Comparison of ENCODE assay signal across 8 cellular contexts in genomic region chr10:13272164-13272571, GRCh38. TPM values are rescaled to one million over a fixed set of nuclear protein-coding genes. Genes with fewer than 3 reads are reported as not detected.
A peak's percentile ranks its signal among the peaks of the same experiment; 100 is the strongest.
DNase-seq lines count a peak whose midpoint lies in the region; ATAC-seq and TF ChIP-seq lines count a peak whose summit lies in the region.

No MANE protein-coding gene starts in this region.

- CTCF ChIA-PET in PC-9 (lab: Charles Lee), result no interaction called here

- TF ChIP-seq CTCF in sigmoid colon (IDR thresholded peaks at IDR 0.05), result no peak
- TF ChIP-seq CTCF in PC-9 (conservative IDR thresholded peaks at IDR 0.05), result no peak

- peak; percentile 25 for DNase-seq in NCI-H2196 treated with DMSO at 0.1 percent for 48 hours (lab: John Stamatoyannopoulos, UW; ENCODE audit: unreplicated experiment)
- DNase-seq in globus pallidus (ENCODE audit: low spot score), result peak; percentile 85
- DNase-seq in sigmoid colon, result peak; percentile 71
- DNase-seq in PC-9, result no peak
- DNase-seq in dermis blood vessel endothelial cell, result no peak
- DNase-seq in LoVo (ENCODE audit: low spot score), result no peak

- ATAC-seq in GM19372 (IDR thresholded peaks at IDR 0.05; ENCODE audit: low read depth, unreplicated experiment) (peak; percentile 27), HG02678 (IDR thresholded peaks at IDR 0.05; ENCODE audit: unreplicated experiment) (no peak)

- 77 to 83% methylated on average over 12 of the region's 12 CpGs for WGBS in sigmoid colon, 2 donors

- no peak overlapping the region for H2AFZ ChIP-seq in PC-9

- H3K27me3 ChIP-seq in sigmoid colon, result no peaks in the 10 kb centered on the region
- H3K27me3 ChIP-seq in PC-9 (ENCODE audit: insufficient read depth, low read depth), result no peaks in the 10 kb centered on the region

- H3K9me3 ChIP-seq in sigmoid colon (no peaks in the 10 kb centered on the region), PC-9 (ENCODE audit: insufficient read depth, low read depth) (no peaks in the 10 kb centered on the region)

- no peak for TF ChIP-seq POLR2A in sigmoid colon (IDR thresholded peaks at IDR 0.05)

- peak overlapping the region in 1 of 4 donors; percentile 25 for H3K27ac ChIP-seq in sigmoid colon
- H3K27ac ChIP-seq in PC-9, result no peak overlapping the region

- no peaks in the 10 kb centered on the region for H3F3A ChIP-seq in PC-9 (ENCODE audit: insufficient read depth, low read depth)

- POLR2A ChIA-PET in PC-9 (lab: Charles Lee; ENCODE audit: unreplicated experiment), result no interaction called here

- no peaks in the 10 kb centered on the region for H4K20me1 ChIP-seq in PC-9 (ENCODE audit: insufficient read depth)

- H3K36me3 ChIP-seq in sigmoid colon (no peaks in the 10 kb centered on the region), PC-9 (ENCODE audit: low read depth) (no peaks in the 10 kb centered on the region)

- intact Hi-C loops in sigmoid colon (cut with DNase I) (no loop called here), PC-9 (cut with micrococcal nuclease; ENCODE audit: unreplicated experiment) (no loop called here)

- no peak overlapping the region for H3K4me3 ChIP-seq in sigmoid colon
- H3K4me3 ChIP-seq in PC-9, result no peak overlapping the region

- H3K4me2 ChIP-seq in PC-9, result no peak overlapping the region

- BruUV-seq in PC-9 (replicated peaks; lab: Mats Ljungman, UMichigan), result no TSS peak

- H3K79me2 ChIP-seq in PC-9 (ENCODE audit: low read depth), result no peaks in the 10 kb centered on the region

- peaks cover 0 to 13% (median 4%) of the 10 kb centered on the region in 4 donors for H3K4me1 ChIP-seq in sigmoid colon
- no peaks in the 10 kb centered on the region for H3K4me1 ChIP-seq in PC-9 (replicated peaks; ENCODE audit: insufficient read depth)

- no peak for TF ChIP-seq EP300 in sigmoid colon (IDR thresholded peaks at IDR 0.05)

- H3K9me2 ChIP-seq in PC-9 (ENCODE audit: insufficient read depth), result no peaks in the 10 kb centered on the region

RNA-seq across cellular contexts. Expression of gene PHYH, which starts 27.7 kb away (rescaled TPM):
- total RNA-seq in sigmoid colon, result 10 to 100 TPM; 39.9 to 48.1 (median 41.6) TPM
- 100 to 1,000 TPM in 1 of 3 donors, 10 to 100 TPM in 2; 23.3 to 193 (median 87.7) TPM for polyA plus RNA-seq in sigmoid colon
- total RNA-seq in PC-9 (2021), result 15.3 and 16.5 TPM in 2 replicates
- 9.1 and 10.9 TPM in 2 replicates for total RNA-seq in dermis blood vessel endothelial cell

RNA-seq across cellular contexts. Expression of gene UCMA, which starts 38.0 kb away (rescaled TPM):
- not detected for total RNA-seq in sigmoid colon
- not detected for polyA plus RNA-seq in sigmoid colon
- not detected in 2 replicates for total RNA-seq in PC-9 (2021)
- total RNA-seq in dermis blood vessel endothelial cell, result not detected in 2 replicates

Comparison
In these comparisons a context has a peak if more than half of its experiments do, and no peak if none do; other contexts are left out.
1. DNase-seq: peak in NCI-H2196 treated with DMSO at 0.1 percent for 48 hours (single experiment), globus pallidus (single experiment) and sigmoid colon (single experiment); none in PC-9 (0 of 2), dermis blood vessel endothelial cell (single experiment) and LoVo (single experiment).